Comparison of ENCODE assay signal across 11 cellular contexts in the genomic region with DNA sequence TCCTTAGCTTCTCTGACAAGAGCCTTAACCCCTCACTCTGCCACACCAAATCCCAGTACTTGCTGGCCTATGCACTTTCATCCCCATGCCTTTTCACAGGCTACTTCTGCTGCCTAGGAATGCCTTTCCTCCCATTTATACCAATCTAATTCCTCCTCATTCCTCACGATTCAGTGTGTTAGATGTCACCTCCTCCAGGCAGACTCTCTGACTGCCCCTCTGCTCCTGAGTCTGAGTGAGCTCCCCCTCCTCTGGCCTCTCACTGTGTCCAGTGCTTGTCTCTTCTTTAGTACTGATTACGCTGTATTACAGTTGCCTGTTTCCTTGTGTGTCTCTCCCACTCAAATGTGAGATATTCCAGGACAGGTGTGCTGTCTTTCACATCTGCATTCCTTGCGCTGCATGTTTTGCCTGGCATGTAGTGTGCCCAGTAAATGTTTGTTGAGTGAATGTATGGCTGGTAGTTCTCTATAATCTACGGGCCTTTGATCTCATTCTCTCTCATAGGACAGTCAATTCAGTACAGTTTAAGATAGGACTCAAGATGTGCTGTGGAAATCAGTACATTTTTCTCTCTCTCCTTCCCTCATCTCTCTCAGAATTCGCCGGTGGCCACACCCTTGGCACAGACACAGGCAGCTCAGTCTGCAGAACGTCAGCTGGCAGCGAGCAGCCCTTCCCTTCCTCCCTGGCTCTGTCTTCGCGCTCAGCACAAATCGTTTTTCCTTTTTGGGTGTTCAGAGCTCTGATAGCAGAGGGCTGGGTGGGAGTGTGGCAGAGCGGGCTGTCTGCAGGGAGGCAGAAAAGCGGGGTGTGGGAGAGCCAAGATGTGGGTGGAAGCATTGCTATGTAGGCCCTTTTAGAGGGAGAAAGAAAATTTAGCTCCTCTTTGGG. TPM values are rescaled to one million over a fixed set of nuclear protein-coding genes. Genes with fewer than 3 reads are reported as not detected.
DNase-seq lines count a peak whose midpoint lies in the region; ATAC-seq and TF ChIP-seq lines count a peak whose summit lies in the region.
"Had no signal": no experiment of that assay in that cellular context is flagged by ENCODE, and none has a peak within 500 bp of the region (broad histone marks: within the 10 kb centered on the region; RNA-seq: fewer than 3 reads in every experiment).

No MANE protein-coding gene starts in this region.

- TF ChIP-seq CTCF in cardiac muscle cell (IDR thresholded peaks at IDR 0.05; ENCODE audit: low read depth, low read length) (no peak), psoas muscle (IDR thresholded peaks at IDR 0.05) (no peak)

- H3K9me3 ChIP-seq in adipocyte (ENCODE audit: control insufficient read depth, low read length) (no peaks in the 10 kb centered on the region), cardiac muscle cell (ENCODE audit: low read depth) (no peaks in the 10 kb centered on the region), psoas muscle (no peaks in the 10 kb centered on the region)

- no peaks in the 10 kb centered on the region for H3K36me3 ChIP-seq in adipocyte (ENCODE audit: control insufficient read depth, insufficient read depth, low read length, severe bottlenecking)
- H3K36me3 ChIP-seq in cardiac muscle cell, result no peaks in the 10 kb centered on the region
- no peaks in the 10 kb centered on the region for H3K36me3 ChIP-seq in psoas muscle (ENCODE audit: insufficient read depth in 1 of 2, low read depth in 1 of 2)

- no peaks in the 10 kb centered on the region for H3K27me3 ChIP-seq in adipocyte (replicated peaks; ENCODE audit: control insufficient read depth, insufficient read depth, low read length)
- no peaks in the 10 kb centered on the region for H3K27me3 ChIP-seq in cardiac muscle cell
- H3K27me3 ChIP-seq in psoas muscle (ENCODE audit: insufficient read depth in 3 of 3, low read length in 2 of 3), result peaks cover 0 to 3% (median 0%) of the 10 kb centered on the region in 3 donors

- DNase-seq in GM03348 (ENCODE audit: low spot score) (peak; percentile 86), adipocyte (ENCODE audit: low read depth) (peak; percentile 67), cardiac muscle cell (ENCODE audit: low read depth in 1 of 2, low spot score in 1 of 2) (peak; percentile 26 to 77), psoas muscle (peak; percentile 74 to 82), HuH-7.5 (ENCODE audit: low spot score) (no peak)
- no peak for DNase-seq in activated CD4-positive, CD25-positive, alpha-beta regulatory T cell treated with anti-CD3 and anti-CD28 coated beads, Interleukin-2, amount 50 U/mL, for 72 hours
- DNase-seq: H9; NCI-H1930; stimulated activated CD4-positive, alpha-beta T cell treated with anti-CD3 and anti-CD28 coated beads, Interleukin-4, amount 100 ng/mL, for 24 hours had no signal

- ATAC-seq in psoas muscle (peak in 2 of 4 donors; percentile 35 to 37), HG03159 (IDR thresholded peaks at IDR 0.05; ENCODE audit: unreplicated experiment) (no peak), HG03432 (IDR thresholded peaks at IDR 0.05; ENCODE audit: unreplicated experiment) (no peak)

- H3K9ac ChIP-seq in adipocyte (ENCODE audit: low read length), result peak overlapping the region; percentile 82

- H3K27ac ChIP-seq in cardiac muscle cell (peak overlapping the region; percentile 58), psoas muscle (peak overlapping the region; percentile 30)

- H3K4me3 ChIP-seq in adipocyte (ENCODE audit: low read length) (peak overlapping the region; percentile 47), cardiac muscle cell (no peak overlapping the region), psoas muscle (no peak overlapping the region)

- 21 to 23% (median 22%) methylated on average over 13 of the region's 13 CpGs for WGBS in psoas muscle, 3 donors

- H3K4me1 ChIP-seq in adipocyte (ENCODE audit: control insufficient read depth, insufficient read depth, low read length) (peaks cover 29% of the 10 kb centered on the region), cardiac muscle cell (ENCODE audit: low read depth) (peaks cover 27% of the 10 kb centered on the region), psoas muscle (no peaks in the 10 kb centered on the region)

- intact Hi-C loops in psoas muscle (cut with DNase I), result no loop called here

RNA-seq across cellular contexts. Expression of gene ARL4D, which starts 18.5 kb away (rescaled TPM):
- total RNA-seq in cardiac muscle cell, result 18.7 and 32.4 TPM in 2 replicates
- polyA plus RNA-seq in cardiac muscle cell, result 36.3 and 39.0 TPM in 2 replicates
- total RNA-seq in psoas muscle, result 1 to 10 TPM in 3 of 4 donors, under 1 TPM in 1; 0.69 to 1.8 (median 1.4) TPM
- 1 to 10 TPM; 1.3 to 6.5 (median 2.4) TPM for polyA plus RNA-seq in psoas muscle

Comparison
In these comparisons a context has a peak if more than half of its experiments do, and no peak if none do; other contexts are left out.
1. DNase-seq: peak in GM03348 (single experiment), adipocyte (single experiment), cardiac muscle cell (2 of 2) and psoas muscle (2 of 2); none in HuH-7.5 (single experiment) and activated CD4-positive, CD25-positive, alpha-beta regulatory T cell treated with anti-CD3 and anti-CD28 coated beads, Interleukin-2, amount 50 U/mL, for 72 hours (single experiment).